19 cellular contexts compared by ENCODE assay signal in genomic region chr2:40466332-40466731, GRCh38. TPM values are rescaled to one million over a fixed set of nuclear protein-coding genes. Genes with fewer than 3 reads are reported as not detected.
"Had no signal": no experiment of that assay in that cellular context is flagged by ENCODE, and none has a peak within 500 bp of the region (broad histone marks: within the 10 kb centered on the region; RNA-seq: fewer than 3 reads in every experiment).

No MANE protein-coding gene starts in this region.

- H3K27me3 Mint-ChIP-seq: activated CD4-positive, alpha-beta memory T cell treated with anti-CD3 and anti-CD28 coated beads for 36 hours; activated naive CD4-positive, alpha-beta T cell treated with anti-CD3 and anti-CD28 coated beads, Interleukin-2, amount 10 ng/mL, durations not matched to agents 7 days and 5 days had no signal

- H3K36me3 ChIP-seq: ovary, prostate gland, vagina had no signal

- DNase-seq: activated CD4-positive, alpha-beta memory T cell treated with anti-CD3 and anti-CD28 coated beads for 36 hours; activated CD4-positive, alpha-beta T cell treated with anti-CD3 and anti-CD28 coated beads for 48 hours; activated effector memory CD4-positive, alpha-beta T cell treated with anti-CD3 and anti-CD28 coated beads, Interleukin-2, amount 50 U/mL, for 16 hours; activated naive CD4-positive, alpha-beta T cell treated with anti-CD3 and anti-CD28 coated beads, Interleukin-2, amount 10 ng/mL, durations not matched to agents 7 days and 5 days; activated T-cell treated with anti-CD3 and anti-CD28 coated beads, Interleukin-2, amount 50 U/mL, for 72 hours; amygdala; heart left ventricle; islet precursor cell; left cardiac atrium; ovary; stimulated activated CD4-positive, alpha-beta T cell treated with anti-CD3 and anti-CD28 coated beads, Interleukin-4, amount 100 ng/mL, for 1 hour; stimulated activated naive CD4-positive, alpha-beta T cell; testis; trophoblast cell had no signal

- H3K4me1 Mint-ChIP-seq: activated naive CD4-positive, alpha-beta T cell treated with anti-CD3 and anti-CD28 coated beads, Interleukin-2, amount 10 ng/mL, durations not matched to agents 7 days and 5 days had no signal

- H3K27ac ChIP-seq: cardiac muscle cell, heart left ventricle, ovary, prostate gland, testis, vagina had no signal

- H3K4me1 ChIP-seq: prostate gland, testis, vagina had no signal

- ATAC-seq: activated T-cell treated with anti-CD3 and anti-CD28 coated beads, Interleukin-2, amount 50 U/mL, for 72 hours; left cardiac atrium; natural killer cell treated with Interleukin-12 subunit alpha and Interleukin-12 subunit beta and Interleukin-15 and Interleukin-18, amount 100 ng/mL, for 72 hours had no signal

- H3K27ac Mint-ChIP-seq: activated CD4-positive, alpha-beta memory T cell treated with anti-CD3 and anti-CD28 coated beads for 36 hours; activated naive CD4-positive, alpha-beta T cell treated with anti-CD3 and anti-CD28 coated beads, Interleukin-2, amount 10 ng/mL, durations not matched to agents 7 days and 5 days; activated T-cell treated with anti-CD3 and anti-CD28 coated beads, Interleukin-2, amount 50 U/mL, for 72 hours; memory B cell; natural killer cell treated with Interleukin-12 subunit alpha and Interleukin-12 subunit beta and Interleukin-15 and Interleukin-18, amount 100 ng/mL, for 72 hours had no signal

- H3K9me3 ChIP-seq: heart left ventricle, ovary, prostate gland, testis, vagina had no signal

- H3K36me3 Mint-ChIP-seq: activated CD4-positive, alpha-beta memory T cell treated with anti-CD3 and anti-CD28 coated beads for 36 hours; activated naive CD4-positive, alpha-beta T cell treated with anti-CD3 and anti-CD28 coated beads, Interleukin-2, amount 10 ng/mL, durations not matched to agents 7 days and 5 days; memory B cell; natural killer cell treated with Interleukin-12 subunit alpha and Interleukin-12 subunit beta and Interleukin-15 and Interleukin-18, amount 100 ng/mL, for 72 hours had no signal

- H3K4me3 ChIP-seq: cardiac muscle cell, heart left ventricle, ovary, prostate gland, testis, vagina had no signal

- H3K4me3 Mint-ChIP-seq: activated CD4-positive, alpha-beta memory T cell treated with anti-CD3 and anti-CD28 coated beads for 36 hours; activated naive CD4-positive, alpha-beta T cell treated with anti-CD3 and anti-CD28 coated beads, Interleukin-2, amount 10 ng/mL, durations not matched to agents 7 days and 5 days; activated T-cell treated with anti-CD3 and anti-CD28 coated beads, Interleukin-2, amount 50 U/mL, for 72 hours; memory B cell; natural killer cell treated with Interleukin-12 subunit alpha and Interleukin-12 subunit beta and Interleukin-15 and Interleukin-18, amount 100 ng/mL, for 72 hours had no signal

- H3K27me3 ChIP-seq: cardiac muscle cell, heart left ventricle, ovary, testis, vagina had no signal

- H3K9me3 Mint-ChIP-seq: activated CD4-positive, alpha-beta memory T cell treated with anti-CD3 and anti-CD28 coated beads for 36 hours; activated naive CD4-positive, alpha-beta T cell treated with anti-CD3 and anti-CD28 coated beads, Interleukin-2, amount 10 ng/mL, durations not matched to agents 7 days and 5 days; activated T-cell treated with anti-CD3 and anti-CD28 coated beads, Interleukin-2, amount 50 U/mL, for 72 hours; memory B cell; natural killer cell treated with Interleukin-12 subunit alpha and Interleukin-12 subunit beta and Interleukin-15 and Interleukin-18, amount 100 ng/mL, for 72 hours had no signal

RNA-seq across cellular contexts. Expression of gene SLC8A1, which starts 14.4 kb away (rescaled TPM):
- total RNA-seq: natural killer cell treated with Interleukin-12 subunit alpha and Interleukin-12 subunit beta and Interleukin-15 and Interleukin-18, amount 100 ng/mL, for 72 hours had no signal
